ENCODE assay signal across 7 cellular contexts in the genomic region with DNA sequence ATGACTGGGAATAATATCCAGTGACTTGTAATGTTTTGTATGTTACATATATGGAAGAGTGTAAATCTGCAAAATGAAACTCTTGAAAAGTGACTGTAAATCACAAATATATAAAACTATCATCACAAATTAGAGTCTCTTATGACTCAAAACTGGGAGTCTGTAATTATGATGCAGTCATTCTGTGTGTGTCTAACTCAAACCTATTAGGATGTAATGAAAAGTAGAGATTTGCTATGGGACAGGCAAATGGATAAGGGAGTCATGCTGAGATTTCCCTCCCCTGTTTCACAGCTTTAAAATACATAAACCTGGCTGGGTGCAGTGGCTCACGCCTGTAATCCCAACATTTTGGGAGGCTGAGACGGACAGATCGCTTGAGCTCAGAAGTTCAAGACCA.
"Had no signal": no experiment of that assay in that cellular context is flagged by ENCODE, and none has a peak within 500 bp of the region (broad histone marks: within the 10 kb centered on the region; RNA-seq: fewer than 3 reads in every experiment).

No MANE protein-coding gene starts in this region.

- H3K27ac ChIP-seq: HL-60 had no signal

- H3K4me3 ChIP-seq: HAP-1 had no signal

- DNase-seq: GOT3, H7, KG1 had no signal

- FAIRE-seq: HepG2 had no signal

- ATAC-seq: HCT116 had no signal

- H3K9me3 ChIP-seq: HAP-1 had no signal
